ENCODE assay signal across 27 cellular contexts in genomic region chr3:135328036-135328435, GRCh38.
"Had no signal": no experiment of that assay in that cellular context is flagged by ENCODE, and none has a peak within 500 bp of the region (broad histone marks: within the 10 kb centered on the region; RNA-seq: fewer than 3 reads in every experiment).

No MANE protein-coding gene starts in this region.

- ATAC-seq: stimulated activated effector memory CD8-positive, alpha-beta T cell treated with anti-CD3 and anti-CD28 coated beads, Interleukin-12 subunit alpha, Interleukin-12 subunit beta, amount 100 ng/mL, for 72 hours; stimulated activated memory B cell treated with anti-CD40 and anti-IgM and Interleukin-4, amounts not matched to agents 10 μg/mL and 1 μg/mL and 100 μg/mL, for 72 hours; stimulated activated naive CD8-positive, alpha-beta T cell treated with anti-CD3 and anti-CD28 coated beads, Interleukin-15, amount 100 ng/mL, for 72 hours; stimulated activated naive CD8-positive, alpha-beta T cell treated with anti-CD3 and anti-CD28 coated beads, Interleukin-15, Interleukin-2, amounts not matched to agents 100 U/mL and 50 U/mL, for 24 hours; upper lobe of right lung had no signal

- H3K9me3 ChIP-seq: stomach, suprapubic skin, testis, thoracic aorta, thyroid gland, tibial artery, tibial nerve, transverse colon, upper lobe of left lung, upper lobe of right lung, uterus, vagina had no signal

- H3K36me3 ChIP-seq: stomach, suprapubic skin, thoracic aorta, thyroid gland, tibial artery, tibial nerve, transverse colon, upper lobe of left lung, upper lobe of right lung, uterus, vagina had no signal

- H3K4me3 ChIP-seq: stomach, suprapubic skin, testis, thoracic aorta, thyroid gland, tibial artery, tibial nerve, transverse colon, upper lobe of left lung, upper lobe of right lung, uterus, vagina had no signal

- H3K27me3 ChIP-seq: stomach, testis, thyroid gland, tibial artery, tibial nerve, transverse colon, upper lobe of left lung, uterus, vagina had no signal

- DNase-seq: stimulated activated CD4-positive, alpha-beta T cell treated with anti-CD3 and anti-CD28 coated beads, Interleukin-2, amount 100 ng/mL, for 48 hours; stimulated activated CD4-positive, alpha-beta T cell treated with anti-CD3 and anti-CD28 coated beads, Interleukin-4, amount 100 ng/mL, for 1 hour; stimulated activated CD4-positive, alpha-beta T cell treated with anti-CD3 and anti-CD28 coated beads, Interleukin-4, amount 100 ng/mL, for 24 hours; stimulated activated CD4-positive, alpha-beta T cell treated with anti-CD3 and anti-CD28 coated beads, Interleukin-4, amount 100 ng/mL, for 4 hours; stimulated activated CD8-positive, alpha-beta memory T cell treated with anti-CD3 and anti-CD28 coated beads, Interleukin-4, amount 100 ng/mL, for 48 hours; stimulated activated naive B cell treated with anti-CD40 and anti-IgM and Interleukin-4, amounts not matched to agents 10 μg/mL and 1 μg/mL and 100 μg/mL, for 72 hours; stimulated activated naive CD4-positive, alpha-beta T cell; stimulated activated naive CD4-positive, alpha-beta T cell treated with Interleukin-2 at 50 U/mL for 16 hours; stimulated activated naive CD8-positive, alpha-beta T cell treated with anti-CD3 and anti-CD28 coated beads, Interleukin-15, amount 100 ng/mL, for 72 hours; stimulated activated naive CD8-positive, alpha-beta T cell treated with anti-CD3 and anti-CD28 coated beads, Interleukin-15, Interleukin-2, amounts not matched to agents 100 U/mL and 50 U/mL, for 24 hours; stomach; substantia nigra; testis; thyroid gland; tibial artery; transverse colon; trophoblast cell; upper lobe of left lung; upper lobe of right lung; uterus had no signal

- H3K27ac ChIP-seq: stomach, suprapubic skin, testis, thoracic aorta, thyroid gland, tibial artery, tibial nerve, transverse colon, upper lobe of left lung, upper lobe of right lung, uterus, vagina had no signal

- FAIRE-seq: urothelium cell line had no signal

- H3K4me1 ChIP-seq: stomach, suprapubic skin, testis, tibial artery, tibial nerve, transverse colon, upper lobe of left lung, upper lobe of right lung, uterus, vagina had no signal
